1 cellular context compared by ENCODE assay signal in the genomic region with DNA sequence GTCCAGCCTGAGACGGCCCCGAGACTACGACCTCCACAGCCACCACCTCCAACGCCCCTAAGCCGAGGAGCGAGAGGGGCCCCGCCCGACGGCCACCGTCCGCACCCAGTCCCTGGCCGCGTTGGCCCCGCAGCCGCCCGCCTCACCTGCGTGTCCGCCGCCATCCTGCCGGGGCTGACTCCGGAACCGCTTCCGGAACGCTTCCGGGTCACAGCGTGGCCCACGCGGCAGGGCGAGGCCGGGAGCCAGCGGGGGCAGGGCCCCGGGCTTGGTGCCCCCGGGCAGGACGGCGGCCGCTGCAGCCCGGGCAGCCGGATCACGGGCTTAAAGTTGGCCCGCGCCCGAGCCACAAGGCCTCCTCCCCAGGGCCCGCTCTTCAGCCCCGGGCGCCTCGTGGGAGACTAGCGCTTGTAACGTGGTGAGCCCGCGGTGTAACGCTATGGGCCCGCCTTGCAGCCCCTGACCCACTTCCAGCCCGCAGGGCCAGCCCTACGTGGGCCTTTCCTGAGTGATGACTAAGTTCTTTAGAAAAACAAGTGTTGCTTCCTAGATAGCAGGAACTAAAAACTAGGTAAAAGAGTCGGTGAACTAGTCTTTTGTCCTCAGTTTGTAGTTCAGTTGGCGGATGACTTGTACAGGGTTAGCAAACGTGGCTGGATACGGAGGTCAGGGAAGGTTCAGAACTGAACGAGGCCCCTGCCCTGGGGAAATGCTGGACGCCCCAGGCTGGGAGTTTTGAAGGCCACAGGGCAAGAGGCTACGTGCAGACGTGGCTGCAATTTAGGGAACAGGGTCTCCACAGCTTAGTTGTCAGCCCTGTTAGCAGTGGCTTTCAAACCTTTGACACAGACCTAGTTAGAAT.
A peak's percentile ranks its signal among the peaks of the same experiment; 100 is the strongest.
TF ChIP-seq lines count a peak whose summit lies in the region.

A gene with protein sequence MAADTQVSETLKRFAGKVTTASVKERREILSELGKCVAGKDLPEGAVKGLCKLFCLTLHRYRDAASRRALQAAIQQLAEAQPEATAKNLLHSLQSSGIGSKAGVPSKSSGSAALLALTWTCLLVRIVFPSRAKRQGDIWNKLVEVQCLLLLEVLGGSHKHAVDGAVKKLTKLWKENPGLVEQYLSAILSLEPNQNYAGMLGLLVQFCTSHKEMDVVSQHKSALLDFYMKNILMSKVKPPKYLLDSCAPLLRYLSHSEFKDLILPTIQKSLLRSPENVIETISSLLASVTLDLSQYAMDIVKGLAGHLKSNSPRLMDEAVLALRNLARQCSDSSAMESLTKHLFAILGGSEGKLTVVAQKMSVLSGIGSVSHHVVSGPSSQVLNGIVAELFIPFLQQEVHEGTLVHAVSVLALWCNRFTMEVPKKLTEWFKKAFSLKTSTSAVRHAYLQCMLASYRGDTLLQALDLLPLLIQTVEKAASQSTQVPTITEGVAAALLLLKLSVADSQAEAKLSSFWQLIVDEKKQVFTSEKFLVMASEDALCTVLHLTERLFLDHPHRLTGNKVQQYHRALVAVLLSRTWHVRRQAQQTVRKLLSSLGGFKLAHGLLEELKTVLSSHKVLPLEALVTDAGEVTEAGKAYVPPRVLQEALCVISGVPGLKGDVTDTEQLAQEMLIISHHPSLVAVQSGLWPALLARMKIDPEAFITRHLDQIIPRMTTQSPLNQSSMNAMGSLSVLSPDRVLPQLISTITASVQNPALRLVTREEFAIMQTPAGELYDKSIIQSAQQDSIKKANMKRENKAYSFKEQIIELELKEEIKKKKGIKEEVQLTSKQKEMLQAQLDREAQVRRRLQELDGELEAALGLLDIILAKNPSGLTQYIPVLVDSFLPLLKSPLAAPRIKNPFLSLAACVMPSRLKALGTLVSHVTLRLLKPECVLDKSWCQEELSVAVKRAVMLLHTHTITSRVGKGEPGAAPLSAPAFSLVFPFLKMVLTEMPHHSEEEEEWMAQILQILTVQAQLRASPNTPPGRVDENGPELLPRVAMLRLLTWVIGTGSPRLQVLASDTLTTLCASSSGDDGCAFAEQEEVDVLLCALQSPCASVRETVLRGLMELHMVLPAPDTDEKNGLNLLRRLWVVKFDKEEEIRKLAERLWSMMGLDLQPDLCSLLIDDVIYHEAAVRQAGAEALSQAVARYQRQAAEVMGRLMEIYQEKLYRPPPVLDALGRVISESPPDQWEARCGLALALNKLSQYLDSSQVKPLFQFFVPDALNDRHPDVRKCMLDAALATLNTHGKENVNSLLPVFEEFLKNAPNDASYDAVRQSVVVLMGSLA (N-terminal part only) (minus strand): TSS at position 182 of the 862 bp plus-strand sequence. CDS start 18 bp downstream, at position 164.

TF ChIP-seq in GM12878, 131 proteins besides CTCF, POLR2A, EP300 and RAD21 (continued from another document and continues in another):
- TF ChIP-seq, protein P1, sequence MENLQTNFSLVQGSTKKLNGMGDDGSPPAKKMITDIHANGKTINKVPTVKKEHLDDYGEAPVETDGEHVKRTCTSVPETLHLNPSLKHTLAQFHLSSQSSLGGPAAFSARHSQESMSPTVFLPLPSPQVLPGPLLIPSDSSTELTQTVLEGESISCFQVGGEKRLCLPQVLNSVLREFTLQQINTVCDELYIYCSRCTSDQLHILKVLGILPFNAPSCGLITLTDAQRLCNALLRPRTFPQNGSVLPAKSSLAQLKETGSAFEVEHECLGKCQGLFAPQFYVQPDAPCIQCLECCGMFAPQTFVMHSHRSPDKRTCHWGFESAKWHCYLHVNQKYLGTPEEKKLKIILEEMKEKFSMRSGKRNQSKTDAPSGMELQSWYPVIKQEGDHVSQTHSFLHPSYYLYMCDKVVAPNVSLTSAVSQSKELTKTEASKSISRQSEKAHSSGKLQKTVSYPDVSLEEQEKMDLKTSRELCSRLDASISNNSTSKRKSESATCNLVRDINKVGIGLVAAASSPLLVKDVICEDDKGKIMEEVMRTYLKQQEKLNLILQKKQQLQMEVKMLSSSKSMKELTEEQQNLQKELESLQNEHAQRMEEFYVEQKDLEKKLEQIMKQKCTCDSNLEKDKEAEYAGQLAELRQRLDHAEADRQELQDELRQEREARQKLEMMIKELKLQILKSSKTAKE (IDR thresholded peaks at IDR 0.05; ENCODE audit: low read depth, poor library complexity, severe bottlenecking) = no peak
- TF ChIP-seq CBX3 (IDR thresholded peaks at IDR 0.05; ENCODE audit: borderline replicate concordance, low read depth) = no peak
- no peak for TF ChIP-seq RFX5 (IDR thresholded peaks at IDR 0.05; ENCODE audit: low read depth, low read length)
- TF ChIP-seq ZZZ3 (IDR thresholded peaks at IDR 0.05; ENCODE audit: control insufficient read depth, insufficient read length, low read depth) = no peak
- TF ChIP-seq, protein P2, sequence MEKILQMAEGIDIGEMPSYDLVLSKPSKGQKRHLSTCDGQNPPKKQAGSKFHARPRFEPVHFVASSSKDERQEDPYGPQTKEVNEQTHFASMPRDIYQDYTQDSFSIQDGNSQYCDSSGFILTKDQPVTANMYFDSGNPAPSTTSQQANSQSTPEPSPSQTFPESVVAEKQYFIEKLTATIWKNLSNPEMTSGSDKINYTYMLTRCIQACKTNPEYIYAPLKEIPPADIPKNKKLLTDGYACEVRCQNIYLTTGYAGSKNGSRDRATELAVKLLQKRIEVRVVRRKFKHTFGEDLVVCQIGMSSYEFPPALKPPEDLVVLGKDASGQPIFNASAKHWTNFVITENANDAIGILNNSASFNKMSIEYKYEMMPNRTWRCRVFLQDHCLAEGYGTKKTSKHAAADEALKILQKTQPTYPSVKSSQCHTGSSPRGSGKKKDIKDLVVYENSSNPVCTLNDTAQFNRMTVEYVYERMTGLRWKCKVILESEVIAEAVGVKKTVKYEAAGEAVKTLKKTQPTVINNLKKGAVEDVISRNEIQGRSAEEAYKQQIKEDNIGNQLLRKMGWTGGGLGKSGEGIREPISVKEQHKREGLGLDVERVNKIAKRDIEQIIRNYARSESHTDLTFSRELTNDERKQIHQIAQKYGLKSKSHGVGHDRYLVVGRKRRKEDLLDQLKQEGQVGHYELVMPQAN (conservative IDR thresholded peaks at IDR 0.05) = peak; percentile 82
- TF ChIP-seq, protein P3, sequence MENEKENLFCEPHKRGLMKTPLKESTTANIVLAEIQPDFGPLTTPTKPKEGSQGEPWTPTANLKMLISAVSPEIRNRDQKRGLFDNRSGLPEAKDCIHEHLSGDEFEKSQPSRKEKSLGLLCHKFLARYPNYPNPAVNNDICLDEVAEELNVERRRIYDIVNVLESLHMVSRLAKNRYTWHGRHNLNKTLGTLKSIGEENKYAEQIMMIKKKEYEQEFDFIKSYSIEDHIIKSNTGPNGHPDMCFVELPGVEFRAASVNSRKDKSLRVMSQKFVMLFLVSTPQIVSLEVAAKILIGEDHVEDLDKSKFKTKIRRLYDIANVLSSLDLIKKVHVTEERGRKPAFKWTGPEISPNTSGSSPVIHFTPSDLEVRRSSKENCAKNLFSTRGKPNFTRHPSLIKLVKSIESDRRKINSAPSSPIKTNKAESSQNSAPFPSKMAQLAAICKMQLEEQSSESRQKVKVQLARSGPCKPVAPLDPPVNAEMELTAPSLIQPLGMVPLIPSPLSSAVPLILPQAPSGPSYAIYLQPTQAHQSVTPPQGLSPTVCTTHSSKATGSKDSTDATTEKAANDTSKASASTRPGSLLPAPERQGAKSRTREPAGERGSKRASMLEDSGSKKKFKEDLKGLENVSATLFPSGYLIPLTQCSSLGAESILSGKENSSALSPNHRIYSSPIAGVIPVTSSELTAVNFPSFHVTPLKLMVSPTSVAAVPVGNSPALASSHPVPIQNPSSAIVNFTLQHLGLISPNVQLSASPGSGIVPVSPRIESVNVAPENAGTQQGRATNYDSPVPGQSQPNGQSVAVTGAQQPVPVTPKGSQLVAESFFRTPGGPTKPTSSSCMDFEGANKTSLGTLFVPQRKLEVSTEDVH (IDR thresholded peaks at IDR 0.05; ENCODE audit: low read depth, partially characterized antibody) = no peak
- TF ChIP-seq IKZF1 (conservative IDR thresholded peaks at IDR 0.05) = peak; percentile 90
- no peak for TF ChIP-seq SUZ12 (IDR thresholded peaks at IDR 0.05; ENCODE audit: unreplicated experiment)
- TF ChIP-seq ZNF207 (IDR thresholded peaks at IDR 0.05; ENCODE audit: borderline replicate concordance) = 0 out of 2 replicates have a peak, but pooled peaks have one; percentile 69
- TF ChIP-seq, protein P4, sequence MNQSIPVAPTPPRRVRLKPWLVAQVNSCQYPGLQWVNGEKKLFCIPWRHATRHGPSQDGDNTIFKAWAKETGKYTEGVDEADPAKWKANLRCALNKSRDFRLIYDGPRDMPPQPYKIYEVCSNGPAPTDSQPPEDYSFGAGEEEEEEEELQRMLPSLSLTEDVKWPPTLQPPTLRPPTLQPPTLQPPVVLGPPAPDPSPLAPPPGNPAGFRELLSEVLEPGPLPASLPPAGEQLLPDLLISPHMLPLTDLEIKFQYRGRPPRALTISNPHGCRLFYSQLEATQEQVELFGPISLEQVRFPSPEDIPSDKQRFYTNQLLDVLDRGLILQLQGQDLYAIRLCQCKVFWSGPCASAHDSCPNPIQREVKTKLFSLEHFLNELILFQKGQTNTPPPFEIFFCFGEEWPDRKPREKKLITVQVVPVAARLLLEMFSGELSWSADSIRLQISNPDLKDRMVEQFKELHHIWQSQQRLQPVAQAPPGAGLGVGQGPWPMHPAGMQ (IDR thresholded peaks at IDR 0.05; ENCODE audit: borderline replicate concordance) = no peak
- no peak for TF ChIP-seq MTA2 (IDR thresholded peaks at IDR 0.05; ENCODE audit: low read depth)
- peak; percentile 91 for TF ChIP-seq BACH1 (IDR thresholded peaks at IDR 0.05; ENCODE audit: borderline replicate concordance)
- TF ChIP-seq, protein P5, sequence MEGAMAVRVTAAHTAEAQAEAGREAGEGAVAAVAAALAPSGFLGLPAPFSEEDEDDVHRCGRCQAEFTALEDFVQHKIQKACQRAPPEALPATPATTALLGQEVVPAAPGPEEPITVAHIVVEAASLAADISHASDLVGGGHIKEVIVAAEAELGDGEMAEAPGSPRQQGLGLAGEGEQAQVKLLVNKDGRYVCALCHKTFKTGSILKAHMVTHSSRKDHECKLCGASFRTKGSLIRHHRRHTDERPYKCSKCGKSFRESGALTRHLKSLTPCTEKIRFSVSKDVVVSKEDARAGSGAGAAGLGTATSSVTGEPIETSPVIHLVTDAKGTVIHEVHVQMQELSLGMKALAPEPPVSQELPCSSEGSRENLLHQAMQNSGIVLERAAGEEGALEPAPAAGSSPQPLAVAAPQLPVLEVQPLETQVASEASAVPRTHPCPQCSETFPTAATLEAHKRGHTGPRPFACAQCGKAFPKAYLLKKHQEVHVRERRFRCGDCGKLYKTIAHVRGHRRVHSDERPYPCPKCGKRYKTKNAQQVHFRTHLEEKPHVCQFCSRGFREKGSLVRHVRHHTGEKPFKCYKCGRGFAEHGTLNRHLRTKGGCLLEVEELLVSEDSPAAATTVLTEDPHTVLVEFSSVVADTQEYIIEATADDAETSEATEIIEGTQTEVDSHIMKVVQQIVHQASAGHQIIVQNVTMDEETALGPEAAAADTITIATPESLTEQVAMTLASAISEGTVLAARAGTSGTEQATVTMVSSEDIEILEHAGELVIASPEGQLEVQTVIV (IDR thresholded peaks at IDR 0.05; ENCODE audit: borderline replicate concordance, partially characterized antibody) = no peak
- TF ChIP-seq, protein P6, sequence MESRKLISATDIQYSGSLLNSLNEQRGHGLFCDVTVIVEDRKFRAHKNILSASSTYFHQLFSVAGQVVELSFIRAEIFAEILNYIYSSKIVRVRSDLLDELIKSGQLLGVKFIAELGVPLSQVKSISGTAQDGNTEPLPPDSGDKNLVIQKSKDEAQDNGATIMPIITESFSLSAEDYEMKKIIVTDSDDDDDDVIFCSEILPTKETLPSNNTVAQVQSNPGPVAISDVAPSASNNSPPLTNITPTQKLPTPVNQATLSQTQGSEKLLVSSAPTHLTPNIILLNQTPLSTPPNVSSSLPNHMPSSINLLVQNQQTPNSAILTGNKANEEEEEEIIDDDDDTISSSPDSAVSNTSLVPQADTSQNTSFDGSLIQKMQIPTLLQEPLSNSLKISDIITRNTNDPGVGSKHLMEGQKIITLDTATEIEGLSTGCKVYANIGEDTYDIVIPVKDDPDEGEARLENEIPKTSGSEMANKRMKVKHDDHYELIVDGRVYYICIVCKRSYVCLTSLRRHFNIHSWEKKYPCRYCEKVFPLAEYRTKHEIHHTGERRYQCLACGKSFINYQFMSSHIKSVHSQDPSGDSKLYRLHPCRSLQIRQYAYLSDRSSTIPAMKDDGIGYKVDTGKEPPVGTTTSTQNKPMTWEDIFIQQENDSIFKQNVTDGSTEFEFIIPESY (IDR thresholded peaks at IDR 0.05) = no peak
- TF ChIP-seq, protein P7, sequence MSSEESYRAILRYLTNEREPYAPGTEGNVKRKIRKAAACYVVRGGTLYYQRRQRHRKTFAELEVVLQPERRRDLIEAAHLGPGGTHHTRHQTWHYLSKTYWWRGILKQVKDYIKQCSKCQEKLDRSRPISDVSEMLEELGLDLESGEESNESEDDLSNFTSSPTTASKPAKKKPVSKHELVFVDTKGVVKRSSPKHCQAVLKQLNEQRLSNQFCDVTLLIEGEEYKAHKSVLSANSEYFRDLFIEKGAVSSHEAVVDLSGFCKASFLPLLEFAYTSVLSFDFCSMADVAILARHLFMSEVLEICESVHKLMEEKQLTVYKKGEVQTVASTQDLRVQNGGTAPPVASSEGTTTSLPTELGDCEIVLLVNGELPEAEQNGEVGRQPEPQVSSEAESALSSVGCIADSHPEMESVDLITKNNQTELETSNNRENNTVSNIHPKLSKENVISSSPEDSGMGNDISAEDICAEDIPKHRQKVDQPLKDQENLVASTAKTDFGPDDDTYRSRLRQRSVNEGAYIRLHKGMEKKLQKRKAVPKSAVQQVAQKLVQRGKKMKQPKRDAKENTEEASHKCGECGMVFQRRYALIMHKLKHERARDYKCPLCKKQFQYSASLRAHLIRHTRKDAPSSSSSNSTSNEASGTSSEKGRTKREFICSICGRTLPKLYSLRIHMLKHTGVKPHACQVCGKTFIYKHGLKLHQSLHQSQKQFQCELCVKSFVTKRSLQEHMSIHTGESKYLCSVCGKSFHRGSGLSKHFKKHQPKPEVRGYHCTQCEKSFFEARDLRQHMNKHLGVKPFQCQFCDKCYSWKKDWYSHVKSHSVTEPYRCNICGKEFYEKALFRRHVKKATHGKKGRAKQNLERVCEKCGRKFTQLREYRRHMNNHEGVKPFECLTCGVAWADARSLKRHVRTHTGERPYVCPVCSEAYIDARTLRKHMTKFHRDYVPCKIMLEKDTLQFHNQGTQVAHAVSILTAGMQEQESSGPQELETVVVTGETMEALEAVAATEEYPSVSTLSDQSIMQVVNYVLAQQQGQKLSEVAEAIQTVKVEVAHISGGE (CRISPR knock-in tag; IDR thresholded peaks at IDR 0.05) = peak; percentile 17; the same call in 1 of the 2 replicates
- TF ChIP-seq RUNX3 (IDR thresholded peaks at IDR 0.05; ENCODE audit: low read length) = 0 out of 2 replicates have a peak, but pooled peaks have one; percentile 24
- TF ChIP-seq HDGF (IDR thresholded peaks at IDR 0.05) = peak; percentile 16; the same call in 1 of the 2 replicates
- TF ChIP-seq CREB1 (IDR thresholded peaks at IDR 0.05; ENCODE audit: low read depth) = 0 out of 2 replicates have a peak, but pooled peaks have one; percentile 9
- TF ChIP-seq SMC3 (IDR thresholded peaks at IDR 0.05; ENCODE audit: borderline replicate concordance, low read length) = no peak
